Comparison of ENCODE assay signal across 9 cellular contexts in the genomic region with DNA sequence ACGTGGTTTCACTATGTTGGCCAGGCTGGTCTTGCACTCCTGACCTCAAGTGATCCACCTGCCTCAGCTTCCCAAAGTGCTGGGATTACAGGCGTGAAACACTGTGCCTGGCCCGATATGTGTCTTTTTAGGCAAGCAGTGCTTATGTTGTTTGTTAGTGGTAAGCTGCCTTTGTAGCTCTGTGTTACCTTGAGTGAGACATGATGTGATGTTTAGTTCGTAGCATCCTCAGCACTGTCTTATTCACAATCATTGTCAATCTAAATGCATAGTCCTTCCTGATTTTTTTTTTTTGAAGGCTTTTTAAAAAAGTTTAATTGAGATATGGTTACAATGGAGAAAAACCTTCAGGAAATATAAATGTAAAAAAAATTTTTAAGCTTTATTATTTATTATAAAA.
"Had no signal": no experiment of that assay in that cellular context is flagged by ENCODE, and none has a peak within 500 bp of the region (broad histone marks: within the 10 kb centered on the region; RNA-seq: fewer than 3 reads in every experiment).

No MANE protein-coding gene starts in this region.

- FAIRE-seq: HepG2 had no signal

- ATAC-seq: HCT116, HepG2 had no signal

- H3K4me2 ChIP-seq: KMS-11 had no signal

- H3K4me3 ChIP-seq: HAP-1 had no signal

- H3K36me3 ChIP-seq: HAP-1 had no signal

- H3K9ac ChIP-seq: KMS-11 had no signal

- DNase-seq: GOT3, H7, Kasumi-1, KBM-7 had no signal

- H3K9me3 ChIP-seq: HAP-1 had no signal

- H3K27ac ChIP-seq: HL-60, KMS-11 had no signal
